8 cellular contexts compared by ENCODE assay signal in genomic region chr19:38666662-38667448, GRCh38. TPM values are rescaled to one million over a fixed set of nuclear protein-coding genes. Genes with fewer than 3 reads are reported as not detected.
DNase-seq lines count a peak whose midpoint lies in the region; ATAC-seq and TF ChIP-seq lines count a peak whose summit lies in the region.

No MANE protein-coding gene starts in this region.

- WGBS in heart left ventricle, 4 donors = 18 to 25% (median 20%) methylated on average over 9 of the region's 9 CpGs

- intact Hi-C loops in heart left ventricle (cut with DNase I) = loop anchor here in 2 of 10 donors (1.0 to 5.0 kb wide), 2 partner anchors 30 to 40 kb away; no protein-coding TSS in a partner anchor

- H3K9me3 ChIP-seq in ES-I3 (ENCODE audit: control insufficient read depth, insufficient read depth, low read length) (no peaks in the 10 kb centered on the region), adipocyte (ENCODE audit: control insufficient read depth, low read length) (no peaks in the 10 kb centered on the region), heart left ventricle (no peaks in the 10 kb centered on the region)

- ATAC-seq in heart left ventricle (peak in 3 of 4 donors; percentile 29 to 52 (median 48)), HG03571 (IDR thresholded peaks at IDR 0.05; ENCODE audit: unreplicated experiment) (no peak), HG02588 (IDR thresholded peaks at IDR 0.05; ENCODE audit: unreplicated experiment) (no peak), GM19455 (IDR thresholded peaks at IDR 0.05; ENCODE audit: unreplicated experiment) (no peak)

- no peak for TF ChIP-seq POLR2A in heart left ventricle (IDR thresholded peaks at IDR 0.05)

- H3K9ac ChIP-seq in ES-I3 (ENCODE audit: low read depth, low read length) = peak overlapping the region; percentile 40
- H3K9ac ChIP-seq in adipocyte (ENCODE audit: low read length) = peak overlapping the region; percentile 69

- DNase-seq in LHCN-M2 (ENCODE audit: low read depth) (peak; percentile 73), adipocyte (ENCODE audit: low read depth) (peak; percentile 81), heart left ventricle (peak in 4 of 5 donors; percentile 59 to 75 (median 70)), retina (peak; percentile 59)

- H3K36me3 ChIP-seq in ES-I3 (ENCODE audit: insufficient read depth, low read length) = 0 out of 2 replicates have a peak, but pooled peaks cover 3% of the 10 kb centered on the region
- H3K36me3 ChIP-seq in adipocyte (ENCODE audit: control insufficient read depth, insufficient read depth, low read length, severe bottlenecking) = peaks cover 5% of the 10 kb centered on the region
- peaks cover 0 to 10% (median 0%) of the 10 kb centered on the region in 9 donors for H3K36me3 ChIP-seq in heart left ventricle

- H3K4me3 ChIP-seq in adipocyte (ENCODE audit: low read length) (peak overlapping the region; percentile 15), heart left ventricle (peak overlapping the region in 1 of 12 donors; percentile 19)

- H3K4me1 ChIP-seq in ES-I3 (ENCODE audit: insufficient read depth, low read length) (peaks cover 88% of the 10 kb centered on the region), adipocyte (ENCODE audit: control insufficient read depth, insufficient read depth, low read length) (peaks cover 54% of the 10 kb centered on the region), heart left ventricle (peaks cover 57 to 100% (median 100%) of the 10 kb centered on the region in 12 donors)

- H3K27me3 ChIP-seq in adipocyte (replicated peaks; ENCODE audit: control insufficient read depth, insufficient read depth, low read length) (no peaks in the 10 kb centered on the region), heart left ventricle (no peaks in the 10 kb centered on the region)

- peak overlapping the region; percentile 88 to 99 (median 96) for H3K27ac ChIP-seq in heart left ventricle

- no peak for TF ChIP-seq CTCF in heart left ventricle (IDR thresholded peaks at IDR 0.05)

RNA-seq across cellular contexts. Expression of gene ACTN4, which starts 19.4 kb away (rescaled TPM):
- total RNA-seq in LHCN-M2 (2014; rRNA removed) = 451 and 519 TPM in 2 replicates
- 1,228 TPM for polyA plus RNA-seq in LHCN-M2 (2012)
- 100 to 1,000 TPM; 124 to 307 (median 154) TPM for total RNA-seq in heart left ventricle
- 100 to 1,000 TPM; 100 to 107 TPM for polyA plus RNA-seq in heart left ventricle

RNA-seq across cellular contexts. Expression of gene EIF3K, which starts 47.9 kb away (rescaled TPM):
- total RNA-seq in LHCN-M2 (2014; rRNA removed) (279 and 320 TPM in 2 replicates), heart left ventricle (1,000 to 10,000 TPM in 1 of 9 donors, 100 to 1,000 TPM in 8; 447 to 1,239 (median 596) TPM)
- 371 TPM for polyA plus RNA-seq in LHCN-M2 (2012)
- polyA plus RNA-seq in heart left ventricle = 100 to 1,000 TPM; 761 to 801 TPM

RNA-seq across cellular contexts. Expression of gene MAP4K1, which starts 49.1 kb away (rescaled TPM):
- 0.19 and 2.0 TPM in 2 replicates for total RNA-seq in LHCN-M2 (2014; rRNA removed)
- polyA plus RNA-seq in LHCN-M2 (2012) = 0.09 TPM
- 1 to 10 TPM; 1.2 to 9.9 (median 2.7) TPM for total RNA-seq in heart left ventricle
- 1 to 10 TPM in 1 of 2 donors, under 1 TPM in 1; 0.69 to 2.7 TPM for polyA plus RNA-seq in heart left ventricle

Comparison
In these comparisons a context has a peak if more than half of its experiments do, and no peak if none do; other contexts are left out.
1. ATAC-seq: peak in heart left ventricle (3 of 4); none in HG03571 (single experiment), HG02588 (single experiment) and GM19455 (single experiment).
2. Peak in every context shown above with its lines, with median percentiles within 50 percentile points of each other: DNase-seq.